ENCODE assay signal across 9 cellular contexts in the genomic region with DNA sequence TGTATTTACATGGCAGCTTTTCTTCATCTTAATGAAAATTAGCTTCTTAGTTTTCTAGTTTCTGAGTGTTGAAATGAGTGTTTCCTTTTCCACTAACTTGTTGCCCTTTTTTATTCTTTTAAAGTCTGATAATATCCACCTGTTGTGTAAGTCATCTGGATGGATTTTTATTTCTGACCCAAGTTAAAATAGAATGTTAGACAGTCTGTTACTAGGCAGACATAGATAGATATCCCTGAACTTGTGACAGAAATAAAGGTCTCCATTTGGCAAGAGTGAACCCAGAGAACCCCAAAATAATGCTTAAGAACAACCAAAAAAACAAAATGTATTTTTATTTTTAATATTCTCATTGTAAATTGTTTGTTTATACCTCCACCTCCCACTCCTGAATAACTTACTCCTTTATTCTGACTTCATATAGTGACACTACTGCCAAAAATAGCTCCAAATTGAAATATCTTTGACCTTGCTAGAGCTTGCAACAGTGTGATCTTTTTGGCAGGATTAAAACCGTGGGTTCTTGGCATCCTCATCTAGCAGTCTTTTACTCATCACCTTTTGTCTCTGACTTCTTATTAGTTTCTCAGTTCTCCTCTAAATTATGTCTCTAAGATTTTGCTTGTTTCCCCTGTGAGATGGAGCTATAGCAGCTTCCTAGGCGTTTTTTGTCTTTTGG. TPM values are rescaled to one million over a fixed set of nuclear protein-coding genes. Genes with fewer than 3 reads are reported as not detected.
DNase-seq lines count a peak whose midpoint lies in the region; ATAC-seq and TF ChIP-seq lines count a peak whose summit lies in the region.
"Had no signal": no experiment of that assay in that cellular context is flagged by ENCODE, and none has a peak within 500 bp of the region (broad histone marks: within the 10 kb centered on the region; RNA-seq: fewer than 3 reads in every experiment).

No MANE protein-coding gene starts in this region.

- intact Hi-C loops in activated T-helper 2 cell treated with anti-CD3 and anti-CD28 coated beads, Interferon-gamma antibody, Interleukin-2, Interleukin-4, amounts not matched to agents 10 μg/mL and 5 μg/mL and 100 μg/mL, durations not matched to agents 14 hours and 24 hours and 36 hours (cut with micrococcal nuclease) = no loop called here
- intact Hi-C loops in gastrocnemius medialis (cut with DNase I; ENCODE audit: low total_unique reads) (no loop called here), body of pancreas (cut with DNase I) (no loop called here)

- H3K4me3 ChIP-seq in cardiac muscle cell = no peak overlapping the region
- H3K4me3 ChIP-seq in gastrocnemius medialis = peak overlapping the region in 1 of 4 donors; percentile 2
- no peak overlapping the region for H3K4me3 ChIP-seq in body of pancreas
- no peak overlapping the region for H3K4me3 ChIP-seq in SJCRH30
- H3K4me3 ChIP-seq: A549 had no signal

- no peaks in the 10 kb centered on the region for H3K9me3 ChIP-seq in cardiac muscle cell (ENCODE audit: low read depth)
- H3K9me3 ChIP-seq in gastrocnemius medialis = no peaks in the 10 kb centered on the region
- no peaks in the 10 kb centered on the region for H3K9me3 ChIP-seq in body of pancreas
- no peaks in the 10 kb centered on the region for H3K9me3 ChIP-seq in SJCRH30 (replicated peaks)
- H3K9me3 ChIP-seq: A549 had no signal

- ATAC-seq in gastrocnemius medialis (peak; percentile 87 to 94), body of pancreas (no peak), HG03432 (IDR thresholded peaks at IDR 0.05; ENCODE audit: unreplicated experiment) (no peak)
- ATAC-seq: A549 had no signal

- peaks cover 13% of the 10 kb centered on the region for H3K4me1 Mint-ChIP-seq in T-helper 1 cell treated with Interleukin-12 subunit alpha and Interleukin-12 subunit beta and Interleukin-4 antibody, amounts not matched to agents 30 μg/mL and 1 μg/mL, for 36 hours (ENCODE audit: low read depth)
- H3K4me1 Mint-ChIP-seq in activated T-helper 2 cell treated with anti-CD3 and anti-CD28 coated beads, Interferon-gamma antibody, Interleukin-2, Interleukin-4, amounts not matched to agents 10 μg/mL and 5 μg/mL and 100 μg/mL, durations not matched to agents 14 hours and 24 hours and 36 hours (ENCODE audit: low read depth) = peaks cover 24% of the 10 kb centered on the region

- peak overlapping the region; percentile 4 for H3K27ac Mint-ChIP-seq in T-helper 1 cell treated with Interleukin-12 subunit alpha and Interleukin-12 subunit beta and Interleukin-4 antibody, amounts not matched to agents 30 μg/mL and 1 μg/mL, for 36 hours
- H3K27ac Mint-ChIP-seq in activated T-helper 2 cell treated with anti-CD3 and anti-CD28 coated beads, Interferon-gamma antibody, Interleukin-2, Interleukin-4, amounts not matched to agents 10 μg/mL and 5 μg/mL and 100 μg/mL, durations not matched to agents 14 hours and 24 hours and 36 hours = peak overlapping the region; percentile 68

- H3K27me3 Mint-ChIP-seq in T-helper 1 cell treated with Interleukin-12 subunit alpha and Interleukin-12 subunit beta and Interleukin-4 antibody, amounts not matched to agents 30 μg/mL and 1 μg/mL, for 36 hours (ENCODE audit: low read depth) = no peaks in the 10 kb centered on the region
- no peaks in the 10 kb centered on the region for H3K27me3 Mint-ChIP-seq in activated T-helper 2 cell treated with anti-CD3 and anti-CD28 coated beads, Interferon-gamma antibody, Interleukin-2, Interleukin-4, amounts not matched to agents 10 μg/mL and 5 μg/mL and 100 μg/mL, durations not matched to agents 14 hours and 24 hours and 36 hours (ENCODE audit: low read depth)

- peaks cover 13% of the 10 kb centered on the region for H3K36me3 Mint-ChIP-seq in T-helper 1 cell treated with Interleukin-12 subunit alpha and Interleukin-12 subunit beta and Interleukin-4 antibody, amounts not matched to agents 30 μg/mL and 1 μg/mL, for 36 hours (ENCODE audit: low read depth)
- peaks cover 29% of the 10 kb centered on the region for H3K36me3 Mint-ChIP-seq in activated T-helper 2 cell treated with anti-CD3 and anti-CD28 coated beads, Interferon-gamma antibody, Interleukin-2, Interleukin-4, amounts not matched to agents 10 μg/mL and 5 μg/mL and 100 μg/mL, durations not matched to agents 14 hours and 24 hours and 36 hours (ENCODE audit: low read depth)

- H3K4me1 ChIP-seq in cardiac muscle cell (ENCODE audit: low read depth) = peaks cover 34% of the 10 kb centered on the region
- peaks cover 54 to 77% of the 10 kb centered on the region in 2 donors for H3K4me1 ChIP-seq in gastrocnemius medialis
- H3K4me1 ChIP-seq in body of pancreas = peaks cover 18% of the 10 kb centered on the region
- no peaks in the 10 kb centered on the region for H3K4me1 ChIP-seq in SJCRH30

- WGBS in body of pancreas, 2 donors = 13 to 23% methylated on average over 2 of the region's 2 CpGs

- H3K27ac ChIP-seq in cardiac muscle cell = peak overlapping the region; percentile 55
- peak overlapping the region; percentile 89 to 92 (median 90) for H3K27ac ChIP-seq in gastrocnemius medialis
- peak overlapping the region in 1 of 4 donors; percentile 47 for H3K27ac ChIP-seq in body of pancreas
- H3K27ac ChIP-seq in SJCRH30 = no peak overlapping the region
- H3K27ac ChIP-seq: A549 had no signal

- no peak overlapping the region for H3K4me3 Mint-ChIP-seq in T-helper 1 cell treated with Interleukin-12 subunit alpha and Interleukin-12 subunit beta and Interleukin-4 antibody, amounts not matched to agents 30 μg/mL and 1 μg/mL, for 36 hours
- H3K4me3 Mint-ChIP-seq in activated T-helper 2 cell treated with anti-CD3 and anti-CD28 coated beads, Interferon-gamma antibody, Interleukin-2, Interleukin-4, amounts not matched to agents 10 μg/mL and 5 μg/mL and 100 μg/mL, durations not matched to agents 14 hours and 24 hours and 36 hours (ENCODE audit: low read depth) = no peak overlapping the region

- DNase-seq in T-helper 1 cell = no peak
- DNase-seq in activated T-helper 2 cell treated with anti-CD3 and anti-CD28 coated beads, Interferon-gamma antibody, Interleukin-2, Interleukin-4, amounts not matched to agents 10 μg/mL and 5 μg/mL and 100 μg/mL, durations not matched to agents 14 hours and 24 hours and 36 hours (ENCODE audit: low spot score) = no peak
- DNase-seq in cardiac muscle cell (ENCODE audit: low read depth in 1 of 2, low spot score in 1 of 2) = peak in 1 of 2 donors; percentile 58
- DNase-seq in gastrocnemius medialis = peak; percentile 32 to 36
- no peak for DNase-seq in body of pancreas
- DNase-seq in SJCRH30 = no peak

- H3K36me3 ChIP-seq in cardiac muscle cell (peaks cover 8% of the 10 kb centered on the region), gastrocnemius medialis (peaks cover 0 to 13% of the 10 kb centered on the region in 2 donors), body of pancreas (replicated peaks in 1 of 2; ENCODE audit: insufficient read depth in 1 of 2, low read depth in 2 of 2) (peaks cover 0 to 7% of the 10 kb centered on the region in 2 donors), SJCRH30 (peaks cover 35% of the 10 kb centered on the region)

- no peaks in the 10 kb centered on the region for H3K9me3 Mint-ChIP-seq in T-helper 1 cell treated with Interleukin-12 subunit alpha and Interleukin-12 subunit beta and Interleukin-4 antibody, amounts not matched to agents 30 μg/mL and 1 μg/mL, for 36 hours
- no peaks in the 10 kb centered on the region for H3K9me3 Mint-ChIP-seq in activated T-helper 2 cell treated with anti-CD3 and anti-CD28 coated beads, Interferon-gamma antibody, Interleukin-2, Interleukin-4, amounts not matched to agents 10 μg/mL and 5 μg/mL and 100 μg/mL, durations not matched to agents 14 hours and 24 hours and 36 hours

- TF ChIP-seq CTCF in cardiac muscle cell (IDR thresholded peaks at IDR 0.05; ENCODE audit: low read depth, low read length) = no peak
- TF ChIP-seq CTCF in gastrocnemius medialis (IDR thresholded peaks at IDR 0.05 in 4 of 5, conservative IDR thresholded peaks at IDR 0.05 in 1 of 5) = no peak
- TF ChIP-seq CTCF in body of pancreas (IDR thresholded peaks at IDR 0.05) = no peak

- in situ Hi-C loops in gastrocnemius medialis (cut with MboI; ENCODE audit: low sequenced_read_pairs in 4 of 4) = loop anchor here in 1 of 4 donors (25.0 kb wide), 1 partner anchor 92 kb away; no protein-coding TSS in a partner anchor

- no peak for TF ChIP-seq POLR2A in gastrocnemius medialis (IDR thresholded peaks at IDR 0.05)
- no peak for TF ChIP-seq POLR2A in body of pancreas (IDR thresholded peaks at IDR 0.05)

- H3K27me3 ChIP-seq in cardiac muscle cell (no peaks in the 10 kb centered on the region), gastrocnemius medialis (no peaks in the 10 kb centered on the region), body of pancreas (no peaks in the 10 kb centered on the region), SJCRH30 (no peaks in the 10 kb centered on the region)

RNA-seq across cellular contexts. Expression of gene SH3D21, which starts 26.9 kb away (rescaled TPM):
- 19.0 and 20.4 TPM in 2 replicates for total RNA-seq in activated T-helper 2 cell treated with anti-CD3 and anti-CD28 coated beads, Interferon-gamma antibody, Interleukin-2, Interleukin-4, amounts not matched to agents 10 μg/mL and 5 μg/mL and 100 μg/mL, durations not matched to agents 14 hours and 24 hours and 36 hours
- total RNA-seq in cardiac muscle cell (21.5 and 44.0 TPM in 2 replicates), gastrocnemius medialis (1 to 10 TPM in 1 of 4 donors, under 1 TPM in 3; 0.10 to 1.4 (median 0.46) TPM), body of pancreas (under 1 TPM; 0.33 to 0.52 TPM)
- polyA plus RNA-seq in cardiac muscle cell = 13.5 and 22.8 TPM in 2 replicates
- 0.48 and 1.4 TPM in 2 replicates for total RNA-seq in SJCRH30 (2014; rRNA removed; shearing (Covaris generic))

RNA-seq across cellular contexts. Expression of gene EVA1B, which starts 44.2 kb away (rescaled TPM):
- 10.7 and 11.0 TPM in 2 replicates for total RNA-seq in activated T-helper 2 cell treated with anti-CD3 and anti-CD28 coated beads, Interferon-gamma antibody, Interleukin-2, Interleukin-4, amounts not matched to agents 10 μg/mL and 5 μg/mL and 100 μg/mL, durations not matched to agents 14 hours and 24 hours and 36 hours
- total RNA-seq in cardiac muscle cell (26.6 and 40.4 TPM in 2 replicates), gastrocnemius medialis (10 to 100 TPM; 10.0 to 19.9 (median 14.8) TPM), body of pancreas (10 to 100 TPM; 32.2 to 32.3 TPM)
- polyA plus RNA-seq in cardiac muscle cell = 23.6 and 24.5 TPM in 2 replicates
- total RNA-seq in SJCRH30 (2014; rRNA removed; shearing (Covaris generic)) = 5.8 and 6.9 TPM in 2 replicates

RNA-seq across cellular contexts. Expression of gene THRAP3, which starts 55.0 kb away (rescaled TPM):
- total RNA-seq in activated T-helper 2 cell treated with anti-CD3 and anti-CD28 coated beads, Interferon-gamma antibody, Interleukin-2, Interleukin-4, amounts not matched to agents 10 μg/mL and 5 μg/mL and 100 μg/mL, durations not matched to agents 14 hours and 24 hours and 36 hours = 159 and 164 TPM in 2 replicates
- total RNA-seq in cardiac muscle cell (60.2 and 92.9 TPM in 2 replicates), gastrocnemius medialis (100 to 1,000 TPM in 3 of 4 donors, 10 to 100 TPM in 1; 88.2 to 174 (median 146) TPM), body of pancreas (10 to 100 TPM; 27.4 to 32.2 TPM)
- 48.6 and 63.6 TPM in 2 replicates for polyA plus RNA-seq in cardiac muscle cell
- 103 and 131 TPM in 2 replicates for total RNA-seq in SJCRH30 (2014; rRNA removed; shearing (Covaris generic))

Comparison
In these comparisons a context has a peak if more than half of its experiments do, and no peak if none do; other contexts are left out.
1. DNase-seq: peak in gastrocnemius medialis (2 of 2); none in T-helper 1 cell (0 of 5), activated T-helper 2 cell treated with anti-CD3 and anti-CD28 coated beads, Interferon-gamma antibody, Interleukin-2, Interleukin-4, amounts not matched to agents 10 μg/mL and 5 μg/mL and 100 μg/mL, durations not matched to agents 14 hours and 24 hours and 36 hours (single experiment), body of pancreas (0 of 4) and SJCRH30 (0 of 2).
2. ATAC-seq: peak in gastrocnemius medialis (2 of 2); none in body of pancreas (single experiment) and HG03432 (single experiment).